Comparison of ENCODE assay signal across 10 cellular contexts in genomic region chr9:133844876-133845658, GRCh38.
DNase-seq lines count a peak whose midpoint lies in the region; ATAC-seq, FAIRE-seq and TF ChIP-seq lines count a peak whose summit lies in the region.
"Had no signal": no experiment of that assay in that cellular context is flagged by ENCODE, and none has a peak within 500 bp of the region (broad histone marks: within the 10 kb centered on the region; RNA-seq: fewer than 3 reads in every experiment).

No MANE protein-coding gene starts in this region.

- H3K79me2 ChIP-seq in H9 (ENCODE audit: insufficient read depth, low read length): no peaks in the 10 kb centered on the region

- DNase-seq in H9: no peak
- DNase-seq in brain microvascular endothelial cell: peak; percentile 66
- peak; percentile 96 for DNase-seq in kidney
- DNase-seq in NCI-H446 treated with DMSO at 0.1 percent for 48 hours (lab: John Stamatoyannopoulos, UW): no peak
- DNase-seq in GOT3 (lab: John Stamatoyannopoulos, UW): no peak
- DNase-seq in GM13977 (ENCODE audit: low spot score): no peak
- DNase-seq: NCI-H1105; stimulated activated CD4-positive, alpha-beta T cell treated with anti-CD3 and anti-CD28 coated beads, Interleukin-12 subunit alpha, Interleukin-12 subunit beta, amount 100 ng/mL, for 4 hours had no signal

- H3K18ac ChIP-seq in H9 (ENCODE audit: insufficient read length, low read depth, low read length): no peak overlapping the region

- H4K5ac ChIP-seq in H9 (ENCODE audit: insufficient read length, low read depth, low read length): no peak overlapping the region

- no peak overlapping the region; the same call in 1 of the 2 replicates for H3K14ac ChIP-seq in H9 (ENCODE audit: insufficient read depth, low read length)

- no peak overlapping the region for H2AFZ ChIP-seq in H9 (ENCODE audit: low read length)

- no peak overlapping the region for H4K91ac ChIP-seq in H9 (ENCODE audit: insufficient read length, low read depth, low read length)

- H3K9ac ChIP-seq in H9 (ENCODE audit: extremely low read depth, insufficient read length, low read length): no peak overlapping the region
- H3K9ac ChIP-seq in kidney (ENCODE audit: low read length in 2 of 2): peak overlapping the region in 1 of 2 donors; percentile 1
- H3K9ac ChIP-seq in skeletal muscle satellite cell (ENCODE audit: low read depth, low read length): peak overlapping the region; percentile 54

- no peak overlapping the region for H2BK15ac ChIP-seq in H9 (ENCODE audit: low read depth, low read length)

- peaks cover 3% of the 10 kb centered on the region for H3K79me1 ChIP-seq in H9 (ENCODE audit: insufficient read depth, low read depth, low read length, poor library complexity, severe bottlenecking)

- H3T11ph ChIP-seq in H9 (ENCODE audit: low read length): no peak overlapping the region

- TF ChIP-seq POLR2A in GM18505 (IDR thresholded peaks at IDR 0.05; ENCODE audit: borderline replicate concordance, extremely low read depth, insufficient read depth, insufficient read length): no peak

- no CpG with 5 or more reads among the region's 31 CpGs for WGBS in H9 (ENCODE audit: extremely low coverage, insufficient read length, low lambda C conversion rate)

- no peak for TF ChIP-seq CTCF in H9 (conservative IDR thresholded peaks at IDR 0.05)
- TF ChIP-seq CTCF in brain microvascular endothelial cell (IDR thresholded peaks at IDR 0.05; ENCODE audit: low read depth, low read length, missing control alignments): no peak
- no peak for TF ChIP-seq CTCF in kidney (IDR thresholded peaks at IDR 0.05; ENCODE audit: borderline replicate concordance, extremely low read depth, insufficient read depth)
- TF ChIP-seq CTCF in GM13977 (IDR thresholded peaks at IDR 0.05; ENCODE audit: extremely low read depth, insufficient read depth, missing control alignments): no peak

- no peak overlapping the region for H3K4me3 Mint-ChIP-seq in H9

- intact Hi-C loops in kidney (cut with DNase I): no loop called here

- H3K23me2 ChIP-seq in H9 (ENCODE audit: insufficient read length, low read depth, low read length, poor library complexity, severe bottlenecking): no peaks in the 10 kb centered on the region

- no peaks in the 10 kb centered on the region; the same call in 1 of the 2 replicates for H3K27me3 Mint-ChIP-seq in H9 (ENCODE audit: low read depth)

- no peak overlapping the region for H2BK5ac ChIP-seq in H9 (ENCODE audit: insufficient read length, low read length)

- H3K36me3 ChIP-seq in brain microvascular endothelial cell (replicated peaks): no peaks in the 10 kb centered on the region
- no peaks in the 10 kb centered on the region for H3K36me3 ChIP-seq in kidney (ENCODE audit: control insufficient read depth in 1 of 2, insufficient read depth in 2 of 2, low read length in 2 of 2)
- no peaks in the 10 kb centered on the region for H3K36me3 ChIP-seq in skeletal muscle satellite cell (ENCODE audit: insufficient read depth, low read length)

- no peak overlapping the region for H2AK5ac ChIP-seq in H9 (ENCODE audit: insufficient read length, low read length)

- no peak overlapping the region for H3K4ac ChIP-seq in H9 (ENCODE audit: low read depth, low read length)

- H4K20me1 ChIP-seq in H9 (ENCODE audit: control insufficient read depth, insufficient read depth, insufficient read length): no peaks in the 10 kb centered on the region

- no peak overlapping the region for H4K8ac ChIP-seq in H9 (replicated peaks; ENCODE audit: insufficient read length, low read depth, low read length)

- no peaks in the 10 kb centered on the region for H3K9me3 Mint-ChIP-seq in H9

- H3K36me3 Mint-ChIP-seq in H9 (ENCODE audit: insufficient read depth in 1 of 3, low read depth in 3 of 3): peaks cover 0 to 8% (median 2%) of the 10 kb centered on the region in 3 experiments; a peak in 3 of 7 replicates

- no peak overlapping the region for H3K27ac ChIP-seq in H9 (ENCODE audit: insufficient read length, low read depth, low read length)
- H3K27ac ChIP-seq in brain microvascular endothelial cell: peak overlapping the region; percentile 66
- peak overlapping the region; percentile 78 to 87 for H3K27ac ChIP-seq in kidney (ENCODE audit: low read depth in 2 of 2, low read length in 2 of 2)

- H3K4me2 ChIP-seq in H9 (ENCODE audit: insufficient read depth, insufficient read length, low read length) (no peak overlapping the region), skeletal muscle satellite cell (ENCODE audit: low read length) (peak overlapping the region; percentile 55)

- no peak overlapping the region for H3K4me3 ChIP-seq in brain microvascular endothelial cell (ENCODE audit: low read depth, low read length)
- no peak overlapping the region for H3K4me3 ChIP-seq in kidney (ENCODE audit: low read length in 2 of 2)
- no peak overlapping the region for H3K4me3 ChIP-seq in skeletal muscle satellite cell (ENCODE audit: low read length)

- H3K56ac ChIP-seq in H9 (ENCODE audit: insufficient read length, low read depth, low read length): no peak overlapping the region

- H3K4me1 ChIP-seq in H9 (ENCODE audit: insufficient read depth, low read length) (no peaks in the 10 kb centered on the region; the same call in 1 of the 2 replicates), kidney (ENCODE audit: control insufficient read depth in 1 of 2, insufficient read depth in 1 of 2, low read depth in 1 of 2, low read length in 2 of 2) (peaks cover 0 to 14% of the 10 kb centered on the region in 2 donors), skeletal muscle satellite cell (ENCODE audit: control insufficient read depth, insufficient read depth, low read length) (peaks cover 19% of the 10 kb centered on the region)

- H2BK120ac ChIP-seq in H9 (ENCODE audit: low read depth, low read length, poor library complexity, severe bottlenecking): no peak overlapping the region

- H3K27me3 ChIP-seq in H9 (ENCODE audit: insufficient read depth, low read length): no peaks in the 10 kb centered on the region
- no peaks in the 10 kb centered on the region for H3K27me3 ChIP-seq in brain microvascular endothelial cell (replicated peaks)
- no peaks in the 10 kb centered on the region for H3K27me3 ChIP-seq in skeletal muscle satellite cell (ENCODE audit: control insufficient read depth, insufficient read depth, low read length)

- peak overlapping the region in 2 of 3 experiments; percentile 49 to 55; a peak in 2 of 7 replicates for H3K27ac Mint-ChIP-seq in H9

- no peak overlapping the region for H2BK20ac ChIP-seq in H9 (ENCODE audit: low read depth, low read length, poor library complexity, severe bottlenecking)

- H3K9me3 ChIP-seq in H9 (ENCODE audit: control insufficient read depth, low read depth, low read length): no peaks in the 10 kb centered on the region
- H3K9me3 ChIP-seq in kidney (ENCODE audit: control insufficient read depth in 1 of 2, low read length in 2 of 2): no peaks in the 10 kb centered on the region
- no peaks in the 10 kb centered on the region for H3K9me3 ChIP-seq in skeletal muscle satellite cell (replicated peaks; ENCODE audit: low read length)

- H3K4me1 Mint-ChIP-seq in H9: peaks cover 26 to 28% of the 10 kb centered on the region in 2 experiments

- no peak for FAIRE-seq in kidney (lab: Jason Lieb, UNC)

- in situ Hi-C loops in brain microvascular endothelial cell (cut with HindIII; ENCODE audit: low pct_ligation_motif_present, low sequenced_read_pairs): no loop called here
- in situ Hi-C loops in GM13977 (cut with MboI; ENCODE audit: low pct_unique_long_range_greater_than_20kb, low sequenced_read_pairs, unreplicated experiment): no loop called here

- no peak overlapping the region for H3K23ac ChIP-seq in H9 (ENCODE audit: insufficient read length, low read depth, low read length)

- no peak overlapping the region for H2BK12ac ChIP-seq in H9 (ENCODE audit: insufficient read length, low read depth, low read length)

- ATAC-seq in GM18505 (IDR thresholded peaks at IDR 0.05; ENCODE audit: unreplicated experiment): no peak

Comparison
In these comparisons a context has a peak if more than half of its experiments do, and no peak if none do; other contexts are left out.
1. DNase-seq: peak in brain microvascular endothelial cell (single experiment) and kidney (single experiment); none in H9 (single experiment), NCI-H446 treated with DMSO at 0.1 percent for 48 hours (single experiment), GOT3 (single experiment) and GM13977 (single experiment).